1 cellular context compared by ENCODE assay signal in genomic region chr16:53435066-53435688, GRCh38.
A peak's percentile ranks its signal among the peaks of the same experiment; 100 is the strongest.
TF ChIP-seq lines count a peak whose summit lies in the region.

No MANE protein-coding gene starts in this region.

TF ChIP-seq in liver, 16 proteins besides CTCF, POLR2A, EP300 and RAD21 (continued from another document):
- no peak for TF ChIP-seq JUND (IDR thresholded peaks at IDR 0.05)
- TF ChIP-seq FOXA1 (IDR thresholded peaks at IDR 0.05): no peak
- TF ChIP-seq TAF1 (conservative IDR thresholded peaks at IDR 0.05): peak; percentile 97
- no peak for TF ChIP-seq FOXA2 (IDR thresholded peaks at IDR 0.05)
- peak; percentile 37 for TF ChIP-seq MAX (IDR thresholded peaks at IDR 0.05)
